ENCODE assay signal across 8 cellular contexts in genomic region chr6:77893391-77893790, GRCh38.
"Had no signal": no experiment of that assay in that cellular context is flagged by ENCODE, and none has a peak within 500 bp of the region (broad histone marks: within the 10 kb centered on the region; RNA-seq: fewer than 3 reads in every experiment).

No MANE protein-coding gene starts in this region.

- H3K4me2 ChIP-seq: KMS-11 had no signal

- H3K4me1 Mint-ChIP-seq: IgD-negative memory B cell had no signal

- H3K27ac ChIP-seq: HL-60, KMS-11 had no signal

- H3K4me3 Mint-ChIP-seq: IgD-negative memory B cell had no signal

- DNase-seq: IMR-90, KBM-7, KG1 had no signal

- H3K27ac Mint-ChIP-seq: IgD-negative memory B cell had no signal

- H3K4me3 ChIP-seq: K562 had no signal

- H3K36me3 Mint-ChIP-seq: IgD-negative memory B cell had no signal

- ATAC-seq: HepG2, K562 had no signal

- H3K27me3 Mint-ChIP-seq: IgD-negative memory B cell had no signal
